ENCODE assay signal across 6 cellular contexts in genomic region chr11:1870326-1870696, GRCh38. TPM values are rescaled to one million over a fixed set of nuclear protein-coding genes. Genes with fewer than 3 reads are reported as not detected.
A peak's percentile ranks its signal among the peaks of the same experiment; 100 is the strongest.
DNase-seq lines count a peak whose midpoint lies in the region; ATAC-seq and TF ChIP-seq lines count a peak whose summit lies in the region.

No MANE protein-coding gene starts in this region.

- intact Hi-C loops in CD4-positive, alpha-beta T cell (cut with DNase I, micrococcal nuclease): loop anchor here (2.0 kb wide), 2 partner anchors 16 to 18 kb away; partner anchors contain the start of gene LSP1 (in 1 of the 2)
- intact Hi-C loops in ascending aorta (cut with DNase I): no loop called here

- peak overlapping the region; percentile 70 for H3K4me3 Mint-ChIP-seq in CD4-positive, alpha-beta T cell
- H3K4me3 Mint-ChIP-seq in nephron: no peak overlapping the region

- H3K9me3 ChIP-seq in CD4-positive, alpha-beta T cell (ENCODE audit: control insufficient read depth, low read length): no peaks in the 10 kb centered on the region
- H3K9me3 ChIP-seq in ascending aorta: no peaks in the 10 kb centered on the region

- H3K27me3 ChIP-seq in CD4-positive, alpha-beta T cell (ENCODE audit: control insufficient read depth, insufficient read depth, low read length): no peaks in the 10 kb centered on the region
- no peaks in the 10 kb centered on the region for H3K27me3 ChIP-seq in ascending aorta

- peaks cover 62% of the 10 kb centered on the region for H3K4me1 Mint-ChIP-seq in CD4-positive, alpha-beta T cell (ENCODE audit: low read depth)
- H3K4me1 Mint-ChIP-seq in nephron: peaks cover 19% of the 10 kb centered on the region

- H3K27ac Mint-ChIP-seq in CD4-positive, alpha-beta T cell: peak overlapping the region; percentile 86
- peak overlapping the region; percentile 45 to 77 (median 64) for H3K27ac Mint-ChIP-seq in nephron

- no peak for DNase-seq in CD4-positive, alpha-beta T cell
- DNase-seq in ascending aorta (ENCODE audit: low spot score in 2 of 2) (no peak), amniotic stem cell (lab: John Stamatoyannopoulos, UW) (no peak)

- peaks cover 16 to 58% of the 10 kb centered on the region in 2 donors for H3K4me1 ChIP-seq in ascending aorta

- peak overlapping the region; percentile 54 to 58 for H3K4me3 ChIP-seq in ascending aorta

- H3K27me3 Mint-ChIP-seq in CD4-positive, alpha-beta T cell: no peaks in the 10 kb centered on the region
- H3K27me3 Mint-ChIP-seq in nephron (ENCODE audit: low read depth): peaks cover 10% of the 10 kb centered on the region

- no peaks in the 10 kb centered on the region for H3K36me3 ChIP-seq in ascending aorta

- H3K9me3 Mint-ChIP-seq in CD4-positive, alpha-beta T cell: no peaks in the 10 kb centered on the region
- no peaks in the 10 kb centered on the region for H3K9me3 Mint-ChIP-seq in nephron

- no peak for ATAC-seq in CD4-positive, alpha-beta T cell (ENCODE audit: poor library complexity)
- ATAC-seq in HG03108 (IDR thresholded peaks at IDR 0.05; ENCODE audit: unreplicated experiment) (no peak), HG03439 (IDR thresholded peaks at IDR 0.05; ENCODE audit: unreplicated experiment) (no peak)

- H3K27ac ChIP-seq in CD4-positive, alpha-beta T cell (ENCODE audit: low read depth, low read length): no peak overlapping the region
- peak overlapping the region; percentile 57 to 58 for H3K27ac ChIP-seq in ascending aorta

- POLR2A ChIA-PET in CD4-positive, alpha-beta T cell (lab: Charles Lee): interaction anchor here (0.9 to 3.1 kb wide), 5 partner anchors 11 to 46 kb away, joined by 3 to 21 read pairs (median 5); partner anchors contain the start of gene LSP1

- CTCF ChIA-PET in CD4-positive, alpha-beta T cell (lab: Charles Lee): interaction anchor here (2.8 kb wide), 1 partner anchor 12 kb away, joined by 17 read pairs; no protein-coding TSS in a partner anchor

- TF ChIP-seq CTCF in CD4-positive, alpha-beta T cell (IDR thresholded peaks at IDR 0.05): no peak
- TF ChIP-seq CTCF in ascending aorta (IDR thresholded peaks at IDR 0.05) (no peak), nephron (IDR thresholded peaks at IDR 0.05; ENCODE audit: unreplicated experiment in 3 of 3) (no peak)

- peaks cover 19% of the 10 kb centered on the region for H3K36me3 Mint-ChIP-seq in CD4-positive, alpha-beta T cell (ENCODE audit: low read depth)
- no peaks in the 10 kb centered on the region for H3K36me3 Mint-ChIP-seq in nephron (ENCODE audit: low read depth)

RNA-seq across cellular contexts. Expression of gene LSP1, which starts 17.4 kb away (rescaled TPM):
- total RNA-seq in CD4-positive, alpha-beta T cell: 100 to 1,000 TPM; 228 to 232 TPM
- 41.9 TPM for total RNA-seq in ascending aorta

RNA-seq across cellular contexts. Expression of gene PRR33, which starts 21.4 kb away (rescaled TPM):
- not detected for total RNA-seq in CD4-positive, alpha-beta T cell
- not detected for total RNA-seq in ascending aorta

RNA-seq across cellular contexts. Expression of gene TNNI2, which starts 31.5 kb away (rescaled TPM):
- under 1 TPM in 1 of 2 experiments, not detected in 1; 0.50 TPM for total RNA-seq in CD4-positive, alpha-beta T cell
- not detected for total RNA-seq in ascending aorta

RNA-seq across cellular contexts. Expression of gene SYT8, which starts 35.5 kb away (rescaled TPM):
- not detected for total RNA-seq in CD4-positive, alpha-beta T cell
- total RNA-seq in ascending aorta: not detected

RNA-seq across cellular contexts. Expression of gene TNNT3, which starts 49.2 kb away (rescaled TPM):
- total RNA-seq in CD4-positive, alpha-beta T cell: 10 to 100 TPM; 19.1 to 21.9 TPM
- total RNA-seq in ascending aorta: 10.1 TPM
